In genomic region chr16:67857547-67858233, GRCh38 we compare ENCODE assay signal across 1 cellular context.
TF ChIP-seq lines count a peak whose summit lies in the region.

No MANE protein-coding gene starts in this region.

TF ChIP-seq in endothelial cell of umbilical vein, 7 proteins besides CTCF, POLR2A, EP300 and RAD21:
- TF ChIP-seq EZH2 (IDR thresholded peaks at IDR 0.05; ENCODE audit: borderline replicate concordance, low read depth, low read length, severe bottlenecking) = no peak
- no peak for TF ChIP-seq MYC (IDR thresholded peaks at IDR 0.05; ENCODE audit: low read depth, low read length)
- no peak for TF ChIP-seq POLR2AphosphoS5 (IDR thresholded peaks at IDR 0.05; ENCODE audit: insufficient read depth, low read depth, low read length)
- peak; percentile 43 for TF ChIP-seq JUN (IDR thresholded peaks at IDR 0.05; ENCODE audit: borderline replicate concordance, insufficient read depth, insufficient read length, low read depth)
